ENCODE assay signal across 10 cellular contexts in the genomic region with DNA sequence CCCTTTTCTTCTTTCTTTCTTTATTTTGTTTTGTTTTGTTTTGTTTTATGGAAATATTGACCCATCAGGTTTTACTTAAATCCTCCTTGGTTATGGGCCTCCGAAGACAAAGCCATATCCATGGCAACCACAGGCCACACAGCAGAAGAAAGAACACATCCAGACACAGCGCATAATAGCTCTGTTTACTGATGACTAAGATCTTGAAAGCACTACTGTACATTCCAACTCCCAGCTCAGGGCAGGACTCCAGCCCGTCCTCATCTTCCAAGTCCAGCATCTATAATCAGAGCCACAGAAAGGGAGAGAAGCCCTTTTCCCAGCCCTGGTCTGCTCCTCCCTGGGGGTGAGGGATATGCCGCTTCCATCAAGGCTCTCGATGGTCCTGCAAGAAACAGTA.
DNase-seq lines count a peak whose midpoint lies in the region; ATAC-seq, FAIRE-seq and TF ChIP-seq lines count a peak whose summit lies in the region.
"Had no signal": no experiment of that assay in that cellular context is flagged by ENCODE, and none has a peak within 500 bp of the region (broad histone marks: within the 10 kb centered on the region; RNA-seq: fewer than 3 reads in every experiment).

No MANE protein-coding gene starts in this region.

- ATAC-seq in HG02642 (IDR thresholded peaks at IDR 0.05; ENCODE audit: poor library complexity, unreplicated experiment) (no peak), GM18909 (IDR thresholded peaks at IDR 0.05; ENCODE audit: poor library complexity, unreplicated experiment) (no peak), GM18505 (IDR thresholded peaks at IDR 0.05; ENCODE audit: unreplicated experiment) (no peak)
- no peak for ATAC-seq in CD8-positive, alpha-beta T cell

- H3K27me3 Mint-ChIP-seq in CD8-positive, alpha-beta T cell (ENCODE audit: low read depth), result peaks cover 1% of the 10 kb centered on the region

- peaks cover 21 to 31% of the 10 kb centered on the region in 2 donors for H3K4me1 ChIP-seq in muscle layer of duodenum (ENCODE audit: control insufficient read depth in 1 of 2, insufficient read depth in 2 of 2, low read length in 2 of 2)
- H3K4me1 ChIP-seq in CD8-positive, alpha-beta T cell (ENCODE audit: insufficient read depth, low read length), result no peaks in the 10 kb centered on the region

- peak; percentile 16 for FAIRE-seq in A204.1 (lab: Jason Lieb, UNC)
- FAIRE-seq: small intestine had no signal

- H3K27me3 ChIP-seq in muscle layer of duodenum (ENCODE audit: low read depth, low read length), result no peaks in the 10 kb centered on the region
- no peaks in the 10 kb centered on the region for H3K27me3 ChIP-seq in CD8-positive, alpha-beta T cell (ENCODE audit: insufficient read depth, low read length)

- DNase-seq in NCI-H146 (lab: John Stamatoyannopoulos, UW), result peak; percentile 73
- DNase-seq in epithelial cell of esophagus (ENCODE audit: low read depth), result peak; percentile 60
- no peak for DNase-seq in CD8-positive, alpha-beta T cell
- DNase-seq: H7, small intestine had no signal

- H3K36me3 Mint-ChIP-seq in CD8-positive, alpha-beta T cell, result no peaks in the 10 kb centered on the region

- intact Hi-C loops in CD8-positive, alpha-beta T cell (cut with DNase I, micrococcal nuclease), result no loop called here

- no peak for TF ChIP-seq CTCF in epithelial cell of esophagus (IDR thresholded peaks at IDR 0.05; ENCODE audit: insufficient read depth, low read depth, low read length, missing control alignments)
- TF ChIP-seq CTCF in CD8-positive, alpha-beta T cell (IDR thresholded peaks at IDR 0.05), result no peak

- no peak overlapping the region for H3K27ac Mint-ChIP-seq in CD8-positive, alpha-beta T cell

- no peaks in the 10 kb centered on the region for H3K9me3 Mint-ChIP-seq in CD8-positive, alpha-beta T cell

- CTCF ChIA-PET in CD8-positive, alpha-beta T cell (lab: Charles Lee), result no interaction called here

- no peak for TF ChIP-seq POLR2A in GM18505 (IDR thresholded peaks at IDR 0.05; ENCODE audit: borderline replicate concordance, extremely low read depth, insufficient read depth, insufficient read length)

- peaks cover 0 to 10% of the 10 kb centered on the region in 2 donors for H3K36me3 ChIP-seq in muscle layer of duodenum (ENCODE audit: control insufficient read depth in 1 of 2, insufficient read depth in 2 of 2, low read length in 2 of 2)
- H3K36me3 ChIP-seq in CD8-positive, alpha-beta T cell (ENCODE audit: insufficient read depth, low read length), result no peaks in the 10 kb centered on the region

- POLR2A ChIA-PET in CD8-positive, alpha-beta T cell (lab: Charles Lee), result interaction anchor here (0.6 kb wide), 1 partner anchor 414 kb away, joined by 3 read pairs; no protein-coding TSS in a partner anchor

- no peaks in the 10 kb centered on the region for H3K9me3 ChIP-seq in muscle layer of duodenum (ENCODE audit: control insufficient read depth in 1 of 2, low read length in 2 of 2)
- no peaks in the 10 kb centered on the region for H3K9me3 ChIP-seq in CD8-positive, alpha-beta T cell (ENCODE audit: low read length)

- H3K27ac ChIP-seq in muscle layer of duodenum (ENCODE audit: low read length), result peak overlapping the region; percentile 75
- H3K27ac ChIP-seq in CD8-positive, alpha-beta T cell (ENCODE audit: low read depth, low read length), result no peak overlapping the region

- no peak overlapping the region for H3K4me3 Mint-ChIP-seq in CD8-positive, alpha-beta T cell

- H3K4me1 Mint-ChIP-seq in CD8-positive, alpha-beta T cell (ENCODE audit: low read depth), result no peaks in the 10 kb centered on the region

- H3K4me3 ChIP-seq in epithelial cell of esophagus (ENCODE audit: low read length) (no peak overlapping the region), muscle layer of duodenum (ENCODE audit: low read depth in 1 of 2, low read length in 2 of 2) (no peak overlapping the region)
- H3K4me3 ChIP-seq in CD8-positive, alpha-beta T cell (ENCODE audit: low read depth, low read length), result no peak overlapping the region

Comparison
In these comparisons a context has a peak if more than half of its experiments do, and no peak if none do; other contexts are left out.
1. DNase-seq: peak in NCI-H146 (single experiment) and epithelial cell of esophagus (single experiment); none in CD8-positive, alpha-beta T cell (0 of 7).